Comparison of ENCODE assay signal across 1 cellular context in genomic region chr15:100687532-100688215, GRCh38.
A peak's percentile ranks its signal among the peaks of the same experiment; 100 is the strongest.
TF ChIP-seq lines count a peak whose summit lies in the region.

No MANE protein-coding gene starts in this region.

TF ChIP-seq in IMR-90, 13 proteins besides CTCF, POLR2A, EP300 and RAD21:
- TF ChIP-seq SMC3 (IDR thresholded peaks at IDR 0.05; ENCODE audit: low read depth, low read length) (0 out of 2 replicates have a peak, but pooled peaks have one; percentile 17), BHLHE40 (IDR thresholded peaks at IDR 0.05; ENCODE audit: low read depth, low read length) (peak; percentile 53), CEBPB (IDR thresholded peaks at IDR 0.05; ENCODE audit: low read depth, low read length) (peak; percentile 81), MXI1 (IDR thresholded peaks at IDR 0.05; ENCODE audit: borderline replicate concordance, low read depth, low read length) (0 out of 2 replicates have a peak, but pooled peaks have one; percentile 37), FOS (IDR thresholded peaks at IDR 0.05; ENCODE audit: low read depth, low read length) (no peak; the same call in 1 of the 2 replicates), RFX5 (IDR thresholded peaks at IDR 0.05; ENCODE audit: low read depth, low read length) (no peak), USF2 (IDR thresholded peaks at IDR 0.05; ENCODE audit: low read depth, low read length) (0 out of 2 replicates have a peak, but pooled peaks have one; percentile 15), CHD1 (IDR thresholded peaks at IDR 0.05; ENCODE audit: low read depth, low read length) (no peak)
